12 cellular contexts compared by ENCODE assay signal in the genomic region with DNA sequence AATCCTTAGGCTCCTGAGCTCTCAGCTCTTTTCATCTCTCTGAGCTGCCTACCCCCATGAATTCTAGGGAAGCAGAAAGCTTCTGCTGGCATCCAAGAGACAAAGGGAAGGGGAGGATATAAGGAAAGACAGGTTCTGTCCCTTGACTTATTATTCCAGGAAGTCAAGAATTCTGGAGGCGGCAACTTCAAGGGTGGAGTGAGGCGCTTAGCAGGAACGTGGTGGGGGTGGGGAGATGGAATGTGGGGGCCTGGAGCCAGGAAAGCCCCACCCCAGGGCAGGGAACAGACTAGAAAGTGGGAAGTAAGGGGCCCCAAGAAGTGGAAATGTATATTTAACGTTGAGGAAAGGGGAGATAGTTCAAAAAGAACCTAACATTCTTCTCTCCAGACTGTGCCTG. TPM values are rescaled to one million over a fixed set of nuclear protein-coding genes. Genes with fewer than 3 reads are reported as not detected.
DNase-seq lines count a peak whose midpoint lies in the region; ATAC-seq and TF ChIP-seq lines count a peak whose summit lies in the region.
"Had no signal": no experiment of that assay in that cellular context is flagged by ENCODE, and none has a peak within 500 bp of the region (broad histone marks: within the 10 kb centered on the region; RNA-seq: fewer than 3 reads in every experiment).

No MANE protein-coding gene starts in this region.

- peaks cover under 1% of the 10 kb centered on the region for H3K27me3 Mint-ChIP-seq in T-helper 1 cell treated with Interleukin-12 subunit alpha and Interleukin-12 subunit beta and Interleukin-4 antibody, amounts not matched to agents 30 μg/mL and 1 μg/mL, for 36 hours (ENCODE audit: low read depth)
- H3K27me3 Mint-ChIP-seq in activated CD8-positive, alpha-beta T cell treated with anti-CD3 and anti-CD28 coated beads for 36 hours, result no peaks in the 10 kb centered on the region
- H3K27me3 Mint-ChIP-seq in immature natural killer cell (ENCODE audit: low read depth in 3 of 3), result peaks cover 1 to 5% (median 2%) of the 10 kb centered on the region in 3 donors
- H3K27me3 Mint-ChIP-seq in stimulated activated memory B cell treated with anti-CD40 and anti-IgM and Interleukin-4, amounts not matched to agents 10 μg/mL and 1 μg/mL and 100 μg/mL, for 72 hours, result no peaks in the 10 kb centered on the region

- no peak for DNase-seq in T-helper 1 cell
- DNase-seq in activated CD8-positive, alpha-beta T cell treated with anti-CD3 and anti-CD28 coated beads for 36 hours, result no peak
- DNase-seq in immature natural killer cell, result no peak
- no peak for DNase-seq in effector CD4-positive, alpha-beta T cell
- DNase-seq in iPS-NIHi11 (ENCODE audit: low spot score), result no peak
- DNase-seq: 8988T; stimulated activated naive CD4-positive, alpha-beta T cell treated with Interleukin-2 at 50 U/mL for 16 hours had no signal

- CTCF ChIA-PET in activated CD8-positive, alpha-beta T cell treated with anti-CD3 and anti-CD28 coated beads for 36 hours (lab: Charles Lee), result interaction anchor here (0.8 to 17.5 kb wide), 7 partner anchors 11 to 183 kb away, joined by 3 to 418 read pairs (median 5); partner anchors contain the start of gene ATP5MC2

- peaks cover 28% of the 10 kb centered on the region for H3K4me1 Mint-ChIP-seq in T-helper 1 cell treated with Interleukin-12 subunit alpha and Interleukin-12 subunit beta and Interleukin-4 antibody, amounts not matched to agents 30 μg/mL and 1 μg/mL, for 36 hours (ENCODE audit: low read depth)
- H3K4me1 Mint-ChIP-seq in activated CD8-positive, alpha-beta T cell treated with anti-CD3 and anti-CD28 coated beads for 36 hours (ENCODE audit: low read depth), result peaks cover 28% of the 10 kb centered on the region
- peaks cover 28 to 34% of the 10 kb centered on the region in 2 donors for H3K4me1 Mint-ChIP-seq in immature natural killer cell
- H3K4me1 Mint-ChIP-seq in stimulated activated memory B cell treated with anti-CD40 and anti-IgM and Interleukin-4, amounts not matched to agents 10 μg/mL and 1 μg/mL and 100 μg/mL, for 72 hours, result peaks cover 31% of the 10 kb centered on the region

- H3K4me3 Mint-ChIP-seq in T-helper 1 cell treated with Interleukin-12 subunit alpha and Interleukin-12 subunit beta and Interleukin-4 antibody, amounts not matched to agents 30 μg/mL and 1 μg/mL, for 36 hours, result peak overlapping the region; percentile 98
- peak overlapping the region; percentile 87 for H3K4me3 Mint-ChIP-seq in activated CD8-positive, alpha-beta T cell treated with anti-CD3 and anti-CD28 coated beads for 36 hours
- peak overlapping the region; percentile 92 to 99 (median 94) for H3K4me3 Mint-ChIP-seq in immature natural killer cell
- H3K4me3 Mint-ChIP-seq in stimulated activated memory B cell treated with anti-CD40 and anti-IgM and Interleukin-4, amounts not matched to agents 10 μg/mL and 1 μg/mL and 100 μg/mL, for 72 hours, result peak overlapping the region; percentile 58

- peaks cover 21% of the 10 kb centered on the region for H3K36me3 Mint-ChIP-seq in T-helper 1 cell treated with Interleukin-12 subunit alpha and Interleukin-12 subunit beta and Interleukin-4 antibody, amounts not matched to agents 30 μg/mL and 1 μg/mL, for 36 hours (ENCODE audit: low read depth)
- peaks cover under 1% of the 10 kb centered on the region for H3K36me3 Mint-ChIP-seq in activated CD8-positive, alpha-beta T cell treated with anti-CD3 and anti-CD28 coated beads for 36 hours (ENCODE audit: low read depth)
- peaks cover 11 to 38% (median 12%) of the 10 kb centered on the region in 3 donors for H3K36me3 Mint-ChIP-seq in immature natural killer cell
- peaks cover 40% of the 10 kb centered on the region for H3K36me3 Mint-ChIP-seq in stimulated activated memory B cell treated with anti-CD40 and anti-IgM and Interleukin-4, amounts not matched to agents 10 μg/mL and 1 μg/mL and 100 μg/mL, for 72 hours

- POLR2A ChIA-PET in activated CD8-positive, alpha-beta T cell treated with anti-CD3 and anti-CD28 coated beads for 36 hours (lab: Charles Lee), result interaction anchor here (4.8 kb wide), 1 partner anchor 12 kb away, joined by 40 read pairs; no protein-coding TSS in a partner anchor

- H3K27ac Mint-ChIP-seq in T-helper 1 cell treated with Interleukin-12 subunit alpha and Interleukin-12 subunit beta and Interleukin-4 antibody, amounts not matched to agents 30 μg/mL and 1 μg/mL, for 36 hours, result no peak overlapping the region
- peak overlapping the region; percentile 40 for H3K27ac Mint-ChIP-seq in activated CD8-positive, alpha-beta T cell treated with anti-CD3 and anti-CD28 coated beads for 36 hours
- peak overlapping the region in 4 of 6 donors; percentile 72 to 95 (median 92) for H3K27ac Mint-ChIP-seq in immature natural killer cell
- no peak overlapping the region for H3K27ac Mint-ChIP-seq in stimulated activated memory B cell treated with anti-CD40 and anti-IgM and Interleukin-4, amounts not matched to agents 10 μg/mL and 1 μg/mL and 100 μg/mL, for 72 hours

- intact Hi-C loops in activated CD8-positive, alpha-beta T cell treated with anti-CD3 and anti-CD28 coated beads for 36 hours (cut with micrococcal nuclease), result no loop called here

- no peak for TF ChIP-seq CTCF in activated CD8-positive, alpha-beta T cell treated with anti-CD3 and anti-CD28 coated beads for 36 hours (IDR thresholded peaks at IDR 0.05)

- no peaks in the 10 kb centered on the region for H3K9me3 Mint-ChIP-seq in T-helper 1 cell treated with Interleukin-12 subunit alpha and Interleukin-12 subunit beta and Interleukin-4 antibody, amounts not matched to agents 30 μg/mL and 1 μg/mL, for 36 hours
- no peaks in the 10 kb centered on the region for H3K9me3 Mint-ChIP-seq in activated CD8-positive, alpha-beta T cell treated with anti-CD3 and anti-CD28 coated beads for 36 hours
- no peaks in the 10 kb centered on the region for H3K9me3 Mint-ChIP-seq in immature natural killer cell
- no peaks in the 10 kb centered on the region for H3K9me3 Mint-ChIP-seq in stimulated activated memory B cell treated with anti-CD40 and anti-IgM and Interleukin-4, amounts not matched to agents 10 μg/mL and 1 μg/mL and 100 μg/mL, for 72 hours

- ATAC-seq in activated CD8-positive, alpha-beta T cell treated with anti-CD3 and anti-CD28 coated beads for 36 hours, result no peak
- ATAC-seq in stimulated activated memory B cell treated with anti-CD40 and anti-IgM and Interleukin-4, amounts not matched to agents 10 μg/mL and 1 μg/mL and 100 μg/mL, for 72 hours, result no peak
- no peak for ATAC-seq in GM21360 (IDR thresholded peaks at IDR 0.05; ENCODE audit: unreplicated experiment)

RNA-seq across cellular contexts. Expression of gene CALCOCO1, which starts 1.4 kb away (rescaled TPM):
- total RNA-seq in activated CD8-positive, alpha-beta T cell treated with anti-CD3 and anti-CD28 coated beads for 36 hours, result 10 to 100 TPM; 15.5 to 16.2 TPM
- polyA plus RNA-seq in immature natural killer cell, result 100 to 1,000 TPM in 2 of 3 donors, 10 to 100 TPM in 1; 81.7 to 110 (median 100) TPM

RNA-seq across cellular contexts. Expression of gene CISTR, which starts 26.0 kb away (rescaled TPM):
- not detected for total RNA-seq in activated CD8-positive, alpha-beta T cell treated with anti-CD3 and anti-CD28 coated beads for 36 hours
- polyA plus RNA-seq in immature natural killer cell, result not detected
- total RNA-seq: mesenteric fat pad had no signal
- polyA plus RNA-seq: adipose tissue had no signal

RNA-seq across cellular contexts. Expression of gene ATP5MC2, which starts 49.9 kb away (rescaled TPM):
- total RNA-seq in activated CD8-positive, alpha-beta T cell treated with anti-CD3 and anti-CD28 coated beads for 36 hours, result 100 to 1,000 TPM; 365 to 378 TPM
- 100 to 1,000 TPM; 383 to 495 (median 467) TPM for polyA plus RNA-seq in immature natural killer cell

Comparison
In these comparisons a context has a peak if more than half of its experiments do, and no peak if none do; other contexts are left out.
1. H3K27ac Mint-ChIP-seq: peak in activated CD8-positive, alpha-beta T cell treated with anti-CD3 and anti-CD28 coated beads for 36 hours (single experiment) and immature natural killer cell (4 of 6); none in T-helper 1 cell treated with Interleukin-12 subunit alpha and Interleukin-12 subunit beta and Interleukin-4 antibody, amounts not matched to agents 30 μg/mL and 1 μg/mL, for 36 hours (single experiment) and stimulated activated memory B cell treated with anti-CD40 and anti-IgM and Interleukin-4, amounts not matched to agents 10 μg/mL and 1 μg/mL and 100 μg/mL, for 72 hours (single experiment).
2. Peak in every context shown above with its lines, with median percentiles within 50 percentile points of each other: H3K4me3 Mint-ChIP-seq.